Comparison of ENCODE assay signal across 20 cellular contexts in the genomic region with DNA sequence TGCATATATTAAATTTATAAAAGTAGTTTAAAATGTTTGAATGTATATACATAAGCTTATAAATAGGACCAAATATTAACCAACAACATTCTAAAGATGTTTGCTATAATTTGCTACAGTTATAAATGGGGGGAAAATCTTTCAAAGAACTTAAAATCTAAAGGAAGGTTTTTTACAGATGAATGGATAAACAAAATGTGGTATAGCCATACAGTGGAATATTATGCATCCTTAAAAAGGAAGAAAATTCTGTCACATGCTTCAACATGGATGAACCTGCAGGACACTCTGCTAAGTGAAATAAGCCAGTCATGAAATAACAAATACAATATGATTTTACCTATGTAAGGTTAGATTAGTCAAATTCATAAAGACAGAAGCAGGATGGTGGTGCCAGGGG.
DNase-seq lines count a peak whose midpoint lies in the region; ATAC-seq, FAIRE-seq and TF ChIP-seq lines count a peak whose summit lies in the region.
"Had no signal": no experiment of that assay in that cellular context is flagged by ENCODE, and none has a peak within 500 bp of the region (broad histone marks: within the 10 kb centered on the region; RNA-seq: fewer than 3 reads in every experiment).

No MANE protein-coding gene starts in this region.

- TF ChIP-seq EP300 in SK-N-SH (IDR thresholded peaks at IDR 0.05; ENCODE audit: borderline replicate concordance in 1 of 2, low read depth in 1 of 2, low read length in 1 of 2) = no peak

- DNase-seq in SK-N-SH (no peak), OCI-M2 (lab: John Stamatoyannopoulos, UW; ENCODE audit: unreplicated experiment) (no peak)
- no peak for DNase-seq in activated CD8-positive, alpha-beta T cell treated with anti-CD3 and anti-CD28 coated beads for 36 hours
- DNase-seq: AML-193; Caco-2; Calu3; CD4-positive, alpha-beta T cell; CD8-positive, alpha-beta T cell; DMS79 treated with DMSO at 0.1 percent for 48 hours; GDM1 had no signal

- H3F3A ChIP-seq in SK-N-SH (replicated peaks; ENCODE audit: insufficient read depth) = no peaks in the 10 kb centered on the region

- H3K27me3 ChIP-seq in SK-N-SH (ENCODE audit: insufficient read depth) = no peaks in the 10 kb centered on the region
- H3K27me3 ChIP-seq: BLaER1 treated with 17β-estradiol and CSF1 and Interleukin-3, amounts not matched to agents 10 nM and 100 nM had no signal

- H3K27ac Mint-ChIP-seq in activated CD8-positive, alpha-beta T cell treated with anti-CD3 and anti-CD28 coated beads for 36 hours = no peak overlapping the region
- H3K27ac Mint-ChIP-seq: B cell; CD4-positive, alpha-beta T cell; CD8-positive, alpha-beta T cell had no signal

- H3K4me3 Mint-ChIP-seq in activated CD8-positive, alpha-beta T cell treated with anti-CD3 and anti-CD28 coated beads for 36 hours = no peak overlapping the region
- H3K4me3 Mint-ChIP-seq: B cell; CD4-positive, alpha-beta T cell; CD8-positive, alpha-beta T cell had no signal

- no peaks in the 10 kb centered on the region for H3K4me1 ChIP-seq in SK-N-SH (ENCODE audit: control insufficient read depth in 1 of 2, insufficient read depth in 2 of 2, low read depth in 1 of 2, low read length in 1 of 2)
- H3K4me1 ChIP-seq: Caco-2 had no signal

- H3K4me3 ChIP-seq in SK-N-SH (ENCODE audit: low read depth in 2 of 2, low read length in 1 of 2) = no peak overlapping the region
- H3K4me3 ChIP-seq: BLaER1 treated with 17β-estradiol and CSF1 and Interleukin-3, amounts not matched to agents 10 nM and 100 nM; GM12878 had no signal

- no peaks in the 10 kb centered on the region for H3K9me3 Mint-ChIP-seq in activated CD8-positive, alpha-beta T cell treated with anti-CD3 and anti-CD28 coated beads for 36 hours
- H3K9me3 Mint-ChIP-seq: CD4-positive, alpha-beta T cell; CD8-positive, alpha-beta T cell had no signal

- intact Hi-C loops in activated CD8-positive, alpha-beta T cell treated with anti-CD3 and anti-CD28 coated beads for 36 hours (cut with micrococcal nuclease) = no loop called here

- no peak for TF ChIP-seq CTCF in SK-N-SH (IDR thresholded peaks at IDR 0.05)
- TF ChIP-seq CTCF in activated CD8-positive, alpha-beta T cell treated with anti-CD3 and anti-CD28 coated beads for 36 hours (IDR thresholded peaks at IDR 0.05) = no peak

- H3K9me3 ChIP-seq in SK-N-SH = no peaks in the 10 kb centered on the region; the same call in 1 of the 2 replicates
- H3K9me3 ChIP-seq: Caco-2 had no signal

- CTCF ChIA-PET in SK-N-SH (lab: Yijun Ruan, JAX) = no interaction called here
- CTCF ChIA-PET in activated CD8-positive, alpha-beta T cell treated with anti-CD3 and anti-CD28 coated beads for 36 hours (lab: Charles Lee) = no interaction called here

- H3K27ac ChIP-seq in SK-N-SH (ENCODE audit: low read depth in 2 of 2, low read length in 1 of 2) = no peak overlapping the region
- H3K27ac ChIP-seq: 22Rv1; BLaER1 treated with 17β-estradiol and CSF1 and Interleukin-3, amounts not matched to agents 10 nM and 100 nM; C4-2B had no signal

- POLR2A ChIA-PET in SK-N-SH (lab: Yijun Ruan, JAX) = no interaction called here
- POLR2A ChIA-PET in activated CD8-positive, alpha-beta T cell treated with anti-CD3 and anti-CD28 coated beads for 36 hours (lab: Charles Lee) = no interaction called here

- ATAC-seq in SK-N-SH treated with all-trans-retinoic acid at 6 μM for 48 hours = no peak
- no peak for ATAC-seq in activated CD8-positive, alpha-beta T cell treated with anti-CD3 and anti-CD28 coated beads for 36 hours
- ATAC-seq: CD8-positive, alpha-beta T cell; GM12878 had no signal

- H3K79me2 ChIP-seq in SK-N-SH (ENCODE audit: insufficient read depth) = no peaks in the 10 kb centered on the region

- H3K4me1 Mint-ChIP-seq in activated CD8-positive, alpha-beta T cell treated with anti-CD3 and anti-CD28 coated beads for 36 hours (ENCODE audit: low read depth) = no peaks in the 10 kb centered on the region

- peaks cover 0 to 3% of the 10 kb centered on the region in 2 experiments for H3K36me3 ChIP-seq in SK-N-SH (replicated peaks in 1 of 2; ENCODE audit: control insufficient read depth in 1 of 2, insufficient read depth in 2 of 2, low read length in 1 of 2)
- H3K36me3 ChIP-seq: BLaER1 treated with 17β-estradiol and CSF1 and Interleukin-3, amounts not matched to agents 10 nM and 100 nM had no signal

- FAIRE-seq in colon (lab: Jason Lieb, UNC) = peak; percentile 71
- FAIRE-seq: D721Med, GM12878, GM12892, GM18507 had no signal

- no peak overlapping the region for H3K4me2 ChIP-seq in SK-N-SH
- H3K4me2 ChIP-seq: BLaER1 treated with 17β-estradiol and CSF1 and Interleukin-3, amounts not matched to agents 10 nM and 100 nM had no signal

- H3K9me2 ChIP-seq in SK-N-SH = no peaks in the 10 kb centered on the region

- no peaks in the 10 kb centered on the region for H3K27me3 Mint-ChIP-seq in activated CD8-positive, alpha-beta T cell treated with anti-CD3 and anti-CD28 coated beads for 36 hours
- H3K27me3 Mint-ChIP-seq: CD4-positive, alpha-beta T cell had no signal

- H4K20me1 ChIP-seq in SK-N-SH (ENCODE audit: insufficient read depth) = no peaks in the 10 kb centered on the region
- H4K20me1 ChIP-seq: BLaER1 treated with 17β-estradiol and CSF1 and Interleukin-3, amounts not matched to agents 10 nM and 100 nM had no signal

- TF ChIP-seq RAD21 in SK-N-SH (IDR thresholded peaks at IDR 0.05; ENCODE audit: low read length) = no peak

- no peaks in the 10 kb centered on the region for H3K36me3 Mint-ChIP-seq in activated CD8-positive, alpha-beta T cell treated with anti-CD3 and anti-CD28 coated beads for 36 hours (ENCODE audit: low read depth)
- H3K36me3 Mint-ChIP-seq: CD8-positive, alpha-beta T cell had no signal

- no peak overlapping the region for H3K9ac ChIP-seq in SK-N-SH
- H3K9ac ChIP-seq: BLaER1 treated with 17β-estradiol and CSF1 and Interleukin-3, amounts not matched to agents 10 nM and 100 nM had no signal

- H2AFZ ChIP-seq in SK-N-SH (ENCODE audit: low read depth) = no peak overlapping the region

TF ChIP-seq in SK-N-SH treated with all-trans-retinoic acid at 6 μM for 48 hours, 23 proteins besides CTCF, POLR2A, EP300 and RAD21 (continues in another document):
- TF ChIP-seq CSDC2 (CRISPR knock-in tag; IDR thresholded peaks at IDR 0.05) (no peak), ZNF8 (CRISPR knock-in tag; IDR thresholded peaks at IDR 0.05) (peak; percentile 95), ZC3H10 (CRISPR knock-in tag; IDR thresholded peaks at IDR 0.05) (no peak), ZNF565 (CRISPR knock-in tag; conservative IDR thresholded peaks at IDR 0.05; ENCODE audit: low read depth) (no peak)
- TF ChIP-seq, protein P1, sequence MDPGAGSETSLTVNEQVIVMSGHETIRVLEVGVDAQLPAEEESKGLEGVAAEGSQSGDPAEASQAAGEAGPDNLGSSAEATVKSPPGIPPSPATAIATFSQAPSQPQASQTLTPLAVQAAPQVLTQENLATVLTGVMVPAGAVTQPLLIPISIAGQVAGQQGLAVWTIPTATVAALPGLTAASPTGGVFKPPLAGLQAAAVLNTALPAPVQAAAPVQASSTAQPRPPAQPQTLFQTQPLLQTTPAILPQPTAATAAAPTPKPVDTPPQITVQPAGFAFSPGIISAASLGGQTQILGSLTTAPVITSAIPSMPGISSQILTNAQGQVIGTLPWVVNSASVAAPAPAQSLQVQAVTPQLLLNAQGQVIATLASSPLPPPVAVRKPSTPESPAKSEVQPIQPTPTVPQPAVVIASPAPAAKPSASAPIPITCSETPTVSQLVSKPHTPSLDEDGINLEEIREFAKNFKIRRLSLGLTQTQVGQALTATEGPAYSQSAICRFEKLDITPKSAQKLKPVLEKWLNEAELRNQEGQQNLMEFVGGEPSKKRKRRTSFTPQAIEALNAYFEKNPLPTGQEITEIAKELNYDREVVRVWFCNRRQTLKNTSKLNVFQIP (CRISPR knock-in tag; IDR thresholded peaks at IDR 0.05; ENCODE audit: borderline replicate concordance, low read depth) = no peak

TF ChIP-seq in SK-N-SH, 30 proteins besides CTCF, POLR2A, EP300 and RAD21 (continues in another document):
- no peak for TF ChIP-seq JUND (IDR thresholded peaks at IDR 0.05)
- TF ChIP-seq, protein P2, sequence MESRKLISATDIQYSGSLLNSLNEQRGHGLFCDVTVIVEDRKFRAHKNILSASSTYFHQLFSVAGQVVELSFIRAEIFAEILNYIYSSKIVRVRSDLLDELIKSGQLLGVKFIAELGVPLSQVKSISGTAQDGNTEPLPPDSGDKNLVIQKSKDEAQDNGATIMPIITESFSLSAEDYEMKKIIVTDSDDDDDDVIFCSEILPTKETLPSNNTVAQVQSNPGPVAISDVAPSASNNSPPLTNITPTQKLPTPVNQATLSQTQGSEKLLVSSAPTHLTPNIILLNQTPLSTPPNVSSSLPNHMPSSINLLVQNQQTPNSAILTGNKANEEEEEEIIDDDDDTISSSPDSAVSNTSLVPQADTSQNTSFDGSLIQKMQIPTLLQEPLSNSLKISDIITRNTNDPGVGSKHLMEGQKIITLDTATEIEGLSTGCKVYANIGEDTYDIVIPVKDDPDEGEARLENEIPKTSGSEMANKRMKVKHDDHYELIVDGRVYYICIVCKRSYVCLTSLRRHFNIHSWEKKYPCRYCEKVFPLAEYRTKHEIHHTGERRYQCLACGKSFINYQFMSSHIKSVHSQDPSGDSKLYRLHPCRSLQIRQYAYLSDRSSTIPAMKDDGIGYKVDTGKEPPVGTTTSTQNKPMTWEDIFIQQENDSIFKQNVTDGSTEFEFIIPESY (IDR thresholded peaks at IDR 0.05; ENCODE audit: borderline replicate concordance, low read depth) = no peak
- TF ChIP-seq SMC3 (IDR thresholded peaks at IDR 0.05; ENCODE audit: low read depth, low read length) = no peak
- TF ChIP-seq YY1 (IDR thresholded peaks at IDR 0.05; ENCODE audit: low read depth) = no peak
- TF ChIP-seq RFX5 (IDR thresholded peaks at IDR 0.05; ENCODE audit: low read length) = no peak
- no peak for TF ChIP-seq NFIC (IDR thresholded peaks at IDR 0.05; ENCODE audit: borderline replicate concordance)
- TF ChIP-seq GABPA (IDR thresholded peaks at IDR 0.05; ENCODE audit: low read depth) = no peak
- TF ChIP-seq, protein P3, sequence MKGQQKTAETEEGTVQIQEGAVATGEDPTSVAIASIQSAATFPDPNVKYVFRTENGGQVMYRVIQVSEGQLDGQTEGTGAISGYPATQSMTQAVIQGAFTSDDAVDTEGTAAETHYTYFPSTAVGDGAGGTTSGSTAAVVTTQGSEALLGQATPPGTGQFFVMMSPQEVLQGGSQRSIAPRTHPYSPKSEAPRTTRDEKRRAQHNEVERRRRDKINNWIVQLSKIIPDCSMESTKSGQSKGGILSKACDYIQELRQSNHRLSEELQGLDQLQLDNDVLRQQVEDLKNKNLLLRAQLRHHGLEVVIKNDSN (IDR thresholded peaks at IDR 0.05; ENCODE audit: borderline replicate concordance, low read depth) = no peak
- no peak for TF ChIP-seq FOSL2 (IDR thresholded peaks at IDR 0.05; ENCODE audit: borderline replicate concordance, low read depth)
- TF ChIP-seq RCOR1 (IDR thresholded peaks at IDR 0.05; ENCODE audit: low read length) = no peak
- TF ChIP-seq TCF12 (IDR thresholded peaks at IDR 0.05) = no peak
- no peak for TF ChIP-seq EZH2phosphoT487 (IDR thresholded peaks at IDR 0.05; ENCODE audit: borderline replicate concordance, low read depth)
- no peak for TF ChIP-seq NRF1 (IDR thresholded peaks at IDR 0.05; ENCODE audit: low read depth, low read length)
- TF ChIP-seq TEAD4 (IDR thresholded peaks at IDR 0.05; ENCODE audit: borderline replicate concordance, insufficient read depth) = no peak
